In genomic region chr6:152401978-152402377, GRCh38 we compare ENCODE assay signal across 12 cellular contexts.
A peak's percentile ranks its signal among the peaks of the same experiment; 100 is the strongest.
DNase-seq lines count a peak whose midpoint lies in the region; ATAC-seq and TF ChIP-seq lines count a peak whose summit lies in the region.
"Had no signal": no experiment of that assay in that cellular context is flagged by ENCODE, and none has a peak within 500 bp of the region (broad histone marks: within the 10 kb centered on the region; RNA-seq: fewer than 3 reads in every experiment).

No MANE protein-coding gene starts in this region.

- no peak for TF ChIP-seq POLR2A in sigmoid colon (IDR thresholded peaks at IDR 0.05)

- TF ChIP-seq CTCF in left lung (IDR thresholded peaks at IDR 0.05) (no peak), sigmoid colon (IDR thresholded peaks at IDR 0.05) (no peak), GM13977 (IDR thresholded peaks at IDR 0.05; ENCODE audit: extremely low read depth, insufficient read depth, missing control alignments) (no peak)

- peaks cover 0 to 7% of the 10 kb centered on the region in 2 donors for H3K4me1 ChIP-seq in left lung
- H3K4me1 ChIP-seq in sigmoid colon, result peaks cover 0 to 11% (median 9%) of the 10 kb centered on the region in 4 donors
- H3K4me1 ChIP-seq: pancreas had no signal

- no peaks in the 10 kb centered on the region for H3K9me3 ChIP-seq in left lung
- H3K9me3 ChIP-seq in sigmoid colon, result no peaks in the 10 kb centered on the region
- H3K9me3 ChIP-seq: esophagus squamous epithelium, pancreas, stomach had no signal

- ATAC-seq in left lung, result peak; percentile 63

- DNase-seq in COLO829 (ENCODE audit: low spot score) (peak; percentile 68), LHCN-M2 (ENCODE audit: low read depth) (peak; percentile 80), T47D (ENCODE audit: low read depth in 1 of 2, low spot score in 1 of 2) (peak; percentile 7 to 35), left lung (no peak), sigmoid colon (no peak), NCI-H748 (lab: John Stamatoyannopoulos, UW; ENCODE audit: unreplicated experiment) (no peak), GM13977 (ENCODE audit: low spot score) (no peak)
- DNase-seq in activated CD4-positive, alpha-beta T cell treated with anti-CD3 and anti-CD28 coated beads, Interleukin-2, amount 50 U/mL, for 4 hours, result no peak
- DNase-seq: esophagus squamous epithelium; pancreas; stimulated activated CD4-positive, alpha-beta T cell treated with anti-CD3 and anti-CD28 coated beads, Interleukin-2, amount 100 ng/mL, for 24 hours; stomach had no signal

- H3K36me3 ChIP-seq in left lung, result peaks cover 0 to 70% of the 10 kb centered on the region in 2 donors
- H3K36me3 ChIP-seq in sigmoid colon, result no peaks in the 10 kb centered on the region
- H3K36me3 ChIP-seq: esophagus squamous epithelium, pancreas had no signal

- 74 to 87% methylated on average over 3 of the region's 3 CpGs for WGBS in sigmoid colon, 2 donors

- H3K27me3 ChIP-seq in left lung (no peaks in the 10 kb centered on the region), sigmoid colon (no peaks in the 10 kb centered on the region)
- H3K27me3 ChIP-seq: esophagus squamous epithelium, pancreas, stomach had no signal

- H3K27ac ChIP-seq in left lung (no peak overlapping the region), sigmoid colon (no peak overlapping the region)
- H3K27ac ChIP-seq: esophagus squamous epithelium, pancreas, stomach had no signal

- intact Hi-C loops in left lung (cut with DNase I) (no loop called here), sigmoid colon (cut with DNase I) (no loop called here)

- in situ Hi-C loops in T47D (cut with HindIII; ENCODE audit: low pct_unique_long_range_greater_than_20kb, low sequenced_read_pairs) (no loop called here), GM13977 (cut with MboI; ENCODE audit: low pct_unique_long_range_greater_than_20kb, low sequenced_read_pairs, unreplicated experiment) (no loop called here)

- H3K4me3 ChIP-seq in left lung (no peak overlapping the region), sigmoid colon (no peak overlapping the region)
- H3K4me3 ChIP-seq: esophagus squamous epithelium, pancreas, stomach had no signal

- no peak for TF ChIP-seq EP300 in sigmoid colon (IDR thresholded peaks at IDR 0.05)

Comparison
In these comparisons a context has a peak if more than half of its experiments do, and no peak if none do; other contexts are left out.
1. DNase-seq: peak in COLO829 (single experiment), LHCN-M2 (single experiment) and T47D (2 of 2); none in left lung (0 of 2), sigmoid colon (single experiment), NCI-H748 (single experiment), GM13977 (single experiment) and activated CD4-positive, alpha-beta T cell treated with anti-CD3 and anti-CD28 coated beads, Interleukin-2, amount 50 U/mL, for 4 hours (0 of 2).